Comparison of ENCODE assay signal across 1 cellular context in the genomic region with DNA sequence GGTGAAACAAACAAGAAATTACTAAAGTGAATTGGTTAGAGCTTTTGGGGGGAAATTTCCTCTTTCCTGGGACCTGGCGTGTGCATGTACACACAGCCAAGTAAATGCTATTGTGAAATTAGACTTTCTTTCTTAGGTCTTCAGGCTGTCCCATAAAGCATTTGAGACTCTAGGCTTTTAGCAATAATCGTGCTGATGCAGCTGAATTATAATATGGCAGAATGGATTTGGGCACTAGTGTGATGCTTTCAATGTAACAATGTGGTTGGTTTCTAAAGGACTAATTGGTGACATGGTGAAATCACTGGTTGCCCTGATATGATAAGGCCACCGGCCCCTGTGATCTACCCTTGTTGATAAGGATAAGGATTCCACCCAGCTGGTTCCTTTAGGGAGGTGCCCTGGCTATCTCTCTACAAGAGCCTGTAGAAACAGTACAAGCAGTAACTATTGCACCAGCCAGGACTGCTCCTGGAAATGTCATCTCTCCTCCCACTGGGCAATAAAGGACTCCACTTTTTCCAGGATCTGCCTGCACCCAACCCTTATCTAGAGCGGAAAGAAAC.
TF ChIP-seq lines count a peak whose summit lies in the region.

No MANE protein-coding gene starts in this region.

TF ChIP-seq in K562, 482 proteins besides CTCF, POLR2A, EP300 and RAD21 (continued from another document and continues in another):
- TF ChIP-seq, protein P1, sequence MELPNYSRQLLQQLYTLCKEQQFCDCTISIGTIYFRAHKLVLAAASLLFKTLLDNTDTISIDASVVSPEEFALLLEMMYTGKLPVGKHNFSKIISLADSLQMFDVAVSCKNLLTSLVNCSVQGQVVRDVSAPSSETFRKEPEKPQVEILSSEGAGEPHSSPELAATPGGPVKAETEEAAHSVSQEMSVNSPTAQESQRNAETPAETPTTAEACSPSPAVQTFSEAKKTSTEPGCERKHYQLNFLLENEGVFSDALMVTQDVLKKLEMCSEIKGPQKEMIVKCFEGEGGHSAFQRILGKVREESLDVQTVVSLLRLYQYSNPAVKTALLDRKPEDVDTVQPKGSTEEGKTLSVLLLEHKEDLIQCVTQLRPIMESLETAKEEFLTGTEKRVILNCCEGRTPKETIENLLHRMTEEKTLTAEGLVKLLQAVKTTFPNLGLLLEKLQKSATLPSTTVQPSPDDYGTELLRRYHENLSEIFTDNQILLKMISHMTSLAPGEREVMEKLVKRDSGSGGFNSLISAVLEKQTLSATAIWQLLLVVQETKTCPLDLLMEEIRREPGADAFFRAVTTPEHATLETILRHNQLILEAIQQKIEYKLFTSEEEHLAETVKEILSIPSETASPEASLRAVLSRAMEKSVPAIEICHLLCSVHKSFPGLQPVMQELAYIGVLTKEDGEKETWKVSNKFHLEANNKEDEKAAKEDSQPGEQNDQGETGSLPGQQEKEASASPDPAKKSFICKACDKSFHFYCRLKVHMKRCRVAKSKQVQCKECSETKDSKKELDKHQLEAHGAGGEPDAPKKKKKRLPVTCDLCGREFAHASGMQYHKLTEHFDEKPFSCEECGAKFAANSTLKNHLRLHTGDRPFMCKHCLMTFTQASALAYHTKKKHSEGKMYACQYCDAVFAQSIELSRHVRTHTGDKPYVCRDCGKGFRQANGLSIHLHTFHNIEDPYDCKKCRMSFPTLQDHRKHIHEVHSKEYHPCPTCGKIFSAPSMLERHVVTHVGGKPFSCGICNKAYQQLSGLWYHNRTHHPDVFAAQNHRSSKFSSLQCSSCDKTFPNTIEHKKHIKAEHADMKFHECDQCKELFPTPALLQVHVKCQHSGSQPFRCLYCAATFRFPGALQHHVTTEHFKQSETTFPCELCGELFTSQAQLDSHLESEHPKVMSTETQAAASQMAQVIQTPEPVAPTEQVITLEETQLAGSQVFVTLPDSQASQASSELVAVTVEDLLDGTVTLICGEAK (IDR thresholded peaks at IDR 0.05) = no peak
- TF ChIP-seq, protein P1 (CRISPR knock-in tag; IDR thresholded peaks at IDR 0.05) = no peak
- TF ChIP-seq DNMT1 (IDR thresholded peaks at IDR 0.05) = no peak
- TF ChIP-seq ELK3 (CRISPR knock-in tag; IDR thresholded peaks at IDR 0.05) = no peak
- peak; percentile 68 for TF ChIP-seq CBFA2T3 (IDR thresholded peaks at IDR 0.05)
- TF ChIP-seq SMAD1 (IDR thresholded peaks at IDR 0.05; ENCODE audit: low read depth, low read length, partially characterized antibody) = no peak
- peak in 1 of 2 experiments; percentile 88; a peak in 2 of 4 replicates for TF ChIP-seq RCOR1 (IDR thresholded peaks at IDR 0.05; ENCODE audit: borderline replicate concordance in 1 of 2, low read depth in 2 of 2, low read length in 2 of 2)
- no peak for TF ChIP-seq EP400 (IDR thresholded peaks at IDR 0.05)
- no peak for TF ChIP-seq GABPB1 (CRISPR knock-in tag; IDR thresholded peaks at IDR 0.05)
- TF ChIP-seq, protein P2, sequence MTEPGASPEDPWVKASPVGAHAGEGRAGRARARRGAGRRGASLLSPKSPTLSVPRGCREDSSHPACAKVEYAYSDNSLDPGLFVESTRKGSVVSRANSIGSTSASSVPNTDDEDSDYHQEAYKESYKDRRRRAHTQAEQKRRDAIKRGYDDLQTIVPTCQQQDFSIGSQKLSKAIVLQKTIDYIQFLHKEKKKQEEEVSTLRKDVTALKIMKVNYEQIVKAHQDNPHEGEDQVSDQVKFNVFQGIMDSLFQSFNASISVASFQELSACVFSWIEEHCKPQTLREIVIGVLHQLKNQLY (CRISPR knock-in tag; conservative IDR thresholded peaks at IDR 0.05) = no peak
- peak; percentile 57 for TF ChIP-seq MAFG (tag; conservative IDR thresholded peaks at IDR 0.05)
- TF ChIP-seq SPI1 (IDR thresholded peaks at IDR 0.05; ENCODE audit: borderline replicate concordance, low read depth, low read length) = no peak
- TF ChIP-seq DEAF1 (CRISPR knock-in tag; IDR thresholded peaks at IDR 0.05) = no peak
- TF ChIP-seq NCOR1 (IDR thresholded peaks at IDR 0.05) = 0 out of 2 replicates have a peak, but pooled peaks have one; percentile 24
- no peak for TF ChIP-seq DMBX1 (CRISPR knock-in tag; IDR thresholded peaks at IDR 0.05; ENCODE audit: borderline replicate concordance)
- TF ChIP-seq ZNF77 (CRISPR knock-in tag; IDR thresholded peaks at IDR 0.05) = no peak
- no peak for TF ChIP-seq ZC3H4 (CRISPR knock-in tag; IDR thresholded peaks at IDR 0.05; ENCODE audit: borderline replicate concordance)
- TF ChIP-seq TCF3 (CRISPR knock-in tag; IDR thresholded peaks at IDR 0.05) = no peak
- TF ChIP-seq FOS (IDR thresholded peaks at IDR 0.05; ENCODE audit: extremely low read depth, insufficient read length) = no peak
- TF ChIP-seq, protein P3, sequence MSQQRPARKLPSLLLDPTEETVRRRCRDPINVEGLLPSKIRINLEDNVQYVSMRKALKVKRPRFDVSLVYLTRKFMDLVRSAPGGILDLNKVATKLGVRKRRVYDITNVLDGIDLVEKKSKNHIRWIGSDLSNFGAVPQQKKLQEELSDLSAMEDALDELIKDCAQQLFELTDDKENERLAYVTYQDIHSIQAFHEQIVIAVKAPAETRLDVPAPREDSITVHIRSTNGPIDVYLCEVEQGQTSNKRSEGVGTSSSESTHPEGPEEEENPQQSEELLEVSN (IDR thresholded peaks at IDR 0.05; ENCODE audit: borderline replicate concordance in 1 of 2, extremely low read depth in 1 of 2, insufficient read depth in 1 of 2, insufficient read length in 1 of 2, low read depth in 1 of 2, low read length in 1 of 2, poor library complexity in 1 of 2, severe bottlenecking in 1 of 2) = no peak
- TF ChIP-seq ZNF121 (CRISPR knock-in tag; conservative IDR thresholded peaks at IDR 0.05) = no peak
- TF ChIP-seq NFIX (CRISPR knock-in tag; IDR thresholded peaks at IDR 0.05; ENCODE audit: low read depth) = no peak
- TF ChIP-seq, protein P4, sequence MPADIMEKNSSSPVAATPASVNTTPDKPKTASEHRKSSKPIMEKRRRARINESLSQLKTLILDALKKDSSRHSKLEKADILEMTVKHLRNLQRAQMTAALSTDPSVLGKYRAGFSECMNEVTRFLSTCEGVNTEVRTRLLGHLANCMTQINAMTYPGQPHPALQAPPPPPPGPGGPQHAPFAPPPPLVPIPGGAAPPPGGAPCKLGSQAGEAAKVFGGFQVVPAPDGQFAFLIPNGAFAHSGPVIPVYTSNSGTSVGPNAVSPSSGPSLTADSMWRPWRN (IDR thresholded peaks at IDR 0.05; ENCODE audit: low read depth) = no peak
- TF ChIP-seq C11orf30 (IDR thresholded peaks at IDR 0.05; ENCODE audit: low read depth) = peak; percentile 66; the same call in 1 of the 2 replicates
- no peak for TF ChIP-seq SMC3 (conservative IDR thresholded peaks at IDR 0.05; ENCODE audit: insufficient read depth, low read depth, low read length)
- no peak for TF ChIP-seq KAT7 (CRISPR knock-in tag; IDR thresholded peaks at IDR 0.05; ENCODE audit: borderline replicate concordance)
- TF ChIP-seq TSHZ1 (CRISPR knock-in tag; IDR thresholded peaks at IDR 0.05) = no peak
- TF ChIP-seq TEAD1 (CRISPR knock-in tag; IDR thresholded peaks at IDR 0.05) = peak in 1 of 2 experiments; percentile 15; a peak in 1 of 4 replicates
- no peak for TF ChIP-seq MCM7 (IDR thresholded peaks at IDR 0.05)
- no peak for TF ChIP-seq CHD4 (IDR thresholded peaks at IDR 0.05; ENCODE audit: insufficient read depth, insufficient replicate concordance, low read depth, low read length, poor library complexity, severe bottlenecking)
- peak; percentile 47 for TF ChIP-seq CBFA2T2 (conservative IDR thresholded peaks at IDR 0.05)
- no peak for TF ChIP-seq ZBTB1 (CRISPR knock-in tag; IDR thresholded peaks at IDR 0.05; ENCODE audit: borderline replicate concordance, low read depth)
- TF ChIP-seq MEF2D (tag; conservative IDR thresholded peaks at IDR 0.05; ENCODE audit: low read depth) = no peak
- no peak for TF ChIP-seq XRCC3 (IDR thresholded peaks at IDR 0.05)
- TF ChIP-seq ZNF316 (IDR thresholded peaks at IDR 0.05) = peak; percentile 61
- TF ChIP-seq ATF1 (CRISPR knock-in tag; IDR thresholded peaks at IDR 0.05) = no peak
- 0 out of 2 replicates have a peak, but pooled peaks have one; percentile 9 for TF ChIP-seq ATF1 (tag; IDR thresholded peaks at IDR 0.05)
- no peak for TF ChIP-seq TCF7L2 (IDR thresholded peaks at IDR 0.05; ENCODE audit: low read depth, low read length)
- no peak for TF ChIP-seq ID3 (CRISPR knock-in tag; IDR thresholded peaks at IDR 0.05)
- no peak for TF ChIP-seq ID3 (tag; IDR thresholded peaks at IDR 0.05)
- TF ChIP-seq DPF2 (IDR thresholded peaks at IDR 0.05) = no peak
- TF ChIP-seq ETV5 (CRISPR knock-in tag; IDR thresholded peaks at IDR 0.05; ENCODE audit: low read depth) = no peak
- TF ChIP-seq ZNF431 (CRISPR knock-in tag; IDR thresholded peaks at IDR 0.05) = no peak
- TF ChIP-seq TRIM24 (IDR thresholded peaks at IDR 0.05) = peak; percentile 16 to 45; a peak in 1 of 4 replicates
- TF ChIP-seq, protein P5, sequence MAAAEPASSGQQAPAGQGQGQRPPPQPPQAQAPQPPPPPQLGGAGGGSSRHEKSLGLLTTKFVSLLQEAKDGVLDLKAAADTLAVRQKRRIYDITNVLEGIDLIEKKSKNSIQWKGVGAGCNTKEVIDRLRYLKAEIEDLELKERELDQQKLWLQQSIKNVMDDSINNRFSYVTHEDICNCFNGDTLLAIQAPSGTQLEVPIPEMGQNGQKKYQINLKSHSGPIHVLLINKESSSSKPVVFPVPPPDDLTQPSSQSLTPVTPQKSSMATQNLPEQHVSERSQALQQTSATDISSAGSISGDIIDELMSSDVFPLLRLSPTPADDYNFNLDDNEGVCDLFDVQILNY (CRISPR knock-in tag; IDR thresholded peaks at IDR 0.05) = no peak
